9 cellular contexts compared by ENCODE assay signal in the genomic region with DNA sequence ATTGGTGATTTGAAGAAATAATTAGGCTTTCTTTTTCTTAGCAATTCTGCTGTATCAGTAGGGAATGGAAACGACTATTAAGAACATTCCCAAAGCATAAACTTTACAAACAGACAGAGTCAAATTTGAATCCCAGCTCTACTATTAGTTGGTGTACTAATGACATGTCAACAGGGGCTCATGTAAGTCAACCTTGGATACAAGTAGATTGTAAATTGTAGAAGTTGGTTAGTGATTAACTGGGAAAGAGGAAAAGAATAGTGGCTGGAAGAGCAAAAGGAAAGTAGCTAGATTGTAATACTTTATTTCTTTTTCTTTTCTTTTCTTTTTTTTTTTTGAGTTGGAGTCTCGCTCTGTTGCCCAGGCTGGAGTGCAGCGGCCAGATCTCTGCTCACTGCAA. TPM values are rescaled to one million over a fixed set of nuclear protein-coding genes. Genes with fewer than 3 reads are reported as not detected.
"Had no signal": no experiment of that assay in that cellular context is flagged by ENCODE, and none has a peak within 500 bp of the region (broad histone marks: within the 10 kb centered on the region; RNA-seq: fewer than 3 reads in every experiment).

No MANE protein-coding gene starts in this region.

- DNase-seq: GDM1, GF-D8 had no signal

- H3K4me3 ChIP-seq: GM12878 had no signal

- ATAC-seq: GM12878 had no signal

- FAIRE-seq: G401.6, GM12878, GM12891, GM12892, GM18507, GM19239 had no signal

RNA-seq across cellular contexts. Expression of a gene that starts 38.6 kb away (rescaled TPM):
- total RNA-seq: G401 had no signal

RNA-seq across cellular contexts. Expression of a gene that starts 59.7 kb away (rescaled TPM):
- total RNA-seq: G401, GM12878 had no signal
- polyA plus RNA-seq: GM12878 had no signal
